In the genomic region with DNA sequence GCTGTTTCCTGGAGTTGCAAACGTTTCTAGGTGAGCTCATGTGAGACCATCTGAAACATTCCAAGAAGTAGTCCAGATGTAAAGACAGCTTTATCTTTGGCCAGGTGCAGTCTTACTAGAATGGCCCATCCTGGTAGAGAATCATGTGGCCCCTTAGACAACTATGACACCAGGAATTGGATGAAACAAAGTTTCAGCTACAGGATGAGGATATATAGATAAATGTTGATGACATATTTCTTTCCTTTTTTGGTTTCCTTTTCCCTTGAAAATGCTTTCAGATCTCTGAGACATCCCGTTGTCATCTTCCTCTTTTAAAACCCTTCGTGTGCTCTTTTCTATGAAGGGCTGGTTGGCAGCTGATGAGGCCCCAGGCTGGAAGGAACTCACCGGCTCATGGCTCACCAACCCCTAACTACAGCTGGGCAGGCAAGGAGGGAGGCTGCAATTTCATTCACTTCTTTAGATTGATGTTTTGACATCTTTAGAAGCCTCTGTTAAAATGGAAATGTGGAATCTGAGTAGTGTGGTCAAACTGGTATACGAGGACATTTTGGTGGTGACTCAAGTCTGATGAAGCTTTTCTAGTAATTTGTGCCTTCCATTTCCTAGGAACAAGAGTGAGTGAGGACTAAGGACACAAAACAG, we compare ENCODE assay signal across 8 cellular contexts.
DNase-seq lines count a peak whose midpoint lies in the region; ATAC-seq and TF ChIP-seq lines count a peak whose summit lies in the region.
"Had no signal": no experiment of that assay in that cellular context is flagged by ENCODE, and none has a peak within 500 bp of the region (broad histone marks: within the 10 kb centered on the region; RNA-seq: fewer than 3 reads in every experiment).

No MANE protein-coding gene starts in this region.

- peak overlapping the region in 1 of 2 donors; percentile 27 for H3K27ac Mint-ChIP-seq in effector memory CD8-positive, alpha-beta T cell

- peaks cover 14% of the 10 kb centered on the region for H3K4me1 ChIP-seq in GM23248 (ENCODE audit: insufficient read depth)
- H3K4me1 ChIP-seq in RWPE2 (ENCODE audit: insufficient read depth, poor library complexity, severe bottlenecking), result no peaks in the 10 kb centered on the region

- H3K27ac ChIP-seq in GM23248 (peak overlapping the region; percentile 45), RWPE2 (ENCODE audit: poor library complexity, severe bottlenecking) (no peak overlapping the region)

- no peak for TF ChIP-seq CTCF in RWPE2 (IDR thresholded peaks at IDR 0.05; ENCODE audit: poor library complexity, severe bottlenecking)

- H3K27me3 Mint-ChIP-seq in effector memory CD8-positive, alpha-beta T cell, result peaks cover 13 to 15% of the 10 kb centered on the region in 2 donors

- H3K79me2 ChIP-seq in GM23248 (ENCODE audit: insufficient read depth), result no peaks in the 10 kb centered on the region

- H4K20me1 ChIP-seq in GM23248 (ENCODE audit: insufficient read depth), result no peaks in the 10 kb centered on the region

- no peaks in the 10 kb centered on the region for H3K9me2 ChIP-seq in GM23248 (ENCODE audit: insufficient read depth)

- peaks cover 15% of the 10 kb centered on the region for H3F3A ChIP-seq in GM23248 (ENCODE audit: insufficient read depth)

- H3K9ac ChIP-seq in GM23248, result no peak overlapping the region

- WGBS in GM23248 (ENCODE audit: low coverage in 1 of 2, low lambda C conversion rate in 2 of 2, missing lambda C conversion rate in 2 of 2), 2 experiments, result 31 to 34% methylated on average over 5 of the region's 5 CpGs

- peak; percentile 68 for DNase-seq in GM23248
- DNase-seq in RWPE2 (ENCODE audit: low spot score), result no peak
- DNase-seq in effector memory CD8-positive, alpha-beta T cell, result no peak
- peak; percentile 44 to 48 for DNase-seq in stimulated activated CD4-positive, alpha-beta T cell treated with anti-CD3 and anti-CD28 coated beads, Interleukin-2, amount 100 ng/mL, for 24 hours
- no peak for DNase-seq in NCI-H2171 (lab: John Stamatoyannopoulos, UW)
- no peak for DNase-seq in NCI-H2081 (lab: John Stamatoyannopoulos, UW)
- no peak for DNase-seq in DMS79 (lab: John Stamatoyannopoulos, UW)
- DNase-seq: NCI-H1694 had no signal

- H3K9me3 Mint-ChIP-seq in effector memory CD8-positive, alpha-beta T cell, result no peaks in the 10 kb centered on the region

- peaks cover 0 to 12% of the 10 kb centered on the region in 2 donors for H3K4me1 Mint-ChIP-seq in effector memory CD8-positive, alpha-beta T cell (ENCODE audit: low read depth in 2 of 2)

- H3K4me2 ChIP-seq in GM23248 (ENCODE audit: unreplicated experiment), result peak overlapping the region; percentile 53

- 0 out of 3 replicates have a peak, but pooled peaks have one; percentile 10 for ATAC-seq in RWPE2 (ENCODE audit: low read depth)
- peak; percentile 51 for ATAC-seq in effector memory CD8-positive, alpha-beta T cell (replicated peaks)

- H3K4me3 ChIP-seq in GM23248 (no peak overlapping the region), RWPE2 (ENCODE audit: severe bottlenecking) (no peak overlapping the region)

- in situ Hi-C loops in GM23248 (cut with MboI), result no loop called here

- H3K9me3 ChIP-seq in GM23248 (ENCODE audit: low read depth) (no peaks in the 10 kb centered on the region), RWPE2 (ENCODE audit: severe bottlenecking) (no peaks in the 10 kb centered on the region)

- H2AFZ ChIP-seq in GM23248, result peak overlapping the region; percentile 72

- H3K36me3 Mint-ChIP-seq in effector memory CD8-positive, alpha-beta T cell (ENCODE audit: insufficient read depth), result no peaks in the 10 kb centered on the region

- H3K27me3 ChIP-seq in GM23248 (replicated peaks; ENCODE audit: insufficient read depth), result no peaks in the 10 kb centered on the region
- no peaks in the 10 kb centered on the region for H3K27me3 ChIP-seq in RWPE2 (ENCODE audit: insufficient read depth, poor library complexity, severe bottlenecking)

- no peak overlapping the region for H3K4me3 Mint-ChIP-seq in effector memory CD8-positive, alpha-beta T cell

- H3K36me3 ChIP-seq in GM23248 (ENCODE audit: low read depth), result no peaks in the 10 kb centered on the region
- no peaks in the 10 kb centered on the region for H3K36me3 ChIP-seq in RWPE2 (ENCODE audit: low read depth)

Comparison
In these comparisons a context has a peak if more than half of its experiments do, and no peak if none do; other contexts are left out.
1. DNase-seq: peak in GM23248 (single experiment) and stimulated activated CD4-positive, alpha-beta T cell treated with anti-CD3 and anti-CD28 coated beads, Interleukin-2, amount 100 ng/mL, for 24 hours (2 of 2); none in RWPE2 (single experiment), effector memory CD8-positive, alpha-beta T cell (0 of 3), NCI-H2171 (single experiment), NCI-H2081 (0 of 2) and DMS79 (single experiment).